ENCODE assay signal across 1 cellular context in the genomic region with DNA sequence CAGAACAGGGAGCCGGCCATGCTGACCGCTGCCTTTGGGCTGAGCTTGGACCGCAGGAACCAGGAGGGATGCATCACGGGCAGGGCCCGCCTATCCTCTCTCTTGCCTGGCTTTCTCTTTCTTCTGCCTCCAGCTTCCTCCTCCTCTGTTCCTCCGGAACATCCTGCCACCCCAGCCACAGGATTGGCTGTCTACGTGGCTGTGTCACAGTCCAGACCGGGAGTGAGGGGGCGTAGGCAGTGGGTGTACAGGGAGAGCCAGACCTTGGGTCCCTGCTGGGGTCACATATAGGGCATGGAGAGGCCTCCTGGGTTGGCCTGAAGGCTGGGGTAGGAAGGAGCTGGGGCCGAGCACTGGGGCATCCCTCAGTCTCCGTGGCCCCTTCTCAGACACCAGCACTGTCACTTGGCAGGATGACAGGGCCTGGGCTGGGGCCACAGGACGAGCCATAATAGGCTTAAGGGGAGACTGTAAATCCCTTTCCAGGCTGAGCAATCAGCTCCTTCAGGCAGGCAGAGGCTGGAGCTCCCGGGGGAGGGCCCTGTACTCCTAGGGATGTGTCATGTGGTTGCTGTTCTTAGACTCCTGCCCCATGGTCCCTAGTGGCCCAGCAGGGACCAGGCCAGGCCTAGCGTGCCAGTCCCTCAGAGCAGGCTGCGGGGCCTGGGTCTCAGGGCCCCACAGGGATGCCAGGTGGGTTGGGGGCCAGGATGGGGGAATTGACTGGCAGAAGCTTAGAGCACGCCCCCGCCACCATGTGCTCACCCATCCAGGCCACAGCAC.
TF ChIP-seq lines count a peak whose summit lies in the region.

No MANE protein-coding gene starts in this region.

TF ChIP-seq in K562, 482 proteins besides CTCF, POLR2A, EP300 and RAD21 (continued from another document and continues in another):
- TF ChIP-seq BCLAF1 (IDR thresholded peaks at IDR 0.05; ENCODE audit: borderline replicate concordance in 1 of 2, control insufficient read depth in 1 of 2, low read depth in 2 of 2, low read length in 1 of 2), result no peak
- no peak for TF ChIP-seq CBFB (CRISPR knock-in tag; IDR thresholded peaks at IDR 0.05)
- TF ChIP-seq PYGO2 (tag; IDR thresholded peaks at IDR 0.05), result no peak
- TF ChIP-seq ZFPM2 (CRISPR knock-in tag; IDR thresholded peaks at IDR 0.05), result no peak
- no peak for TF ChIP-seq ZBTB1 (CRISPR knock-in tag; IDR thresholded peaks at IDR 0.05; ENCODE audit: borderline replicate concordance, low read depth)
- TF ChIP-seq SNIP1 (IDR thresholded peaks at IDR 0.05; ENCODE audit: low read depth), result no peak
- TF ChIP-seq POLR2AphosphoS5 (IDR thresholded peaks at IDR 0.05; ENCODE audit: control insufficient read depth, insufficient read depth, low read depth, low read length), result no peak
- no peak for TF ChIP-seq ZNF507 (tag; conservative IDR thresholded peaks at IDR 0.05)
- no peak for TF ChIP-seq SAP30 (IDR thresholded peaks at IDR 0.05; ENCODE audit: borderline replicate concordance, insufficient read depth, low read depth, low read length, poor library complexity, severe bottlenecking)
- TF ChIP-seq, protein P1, sequence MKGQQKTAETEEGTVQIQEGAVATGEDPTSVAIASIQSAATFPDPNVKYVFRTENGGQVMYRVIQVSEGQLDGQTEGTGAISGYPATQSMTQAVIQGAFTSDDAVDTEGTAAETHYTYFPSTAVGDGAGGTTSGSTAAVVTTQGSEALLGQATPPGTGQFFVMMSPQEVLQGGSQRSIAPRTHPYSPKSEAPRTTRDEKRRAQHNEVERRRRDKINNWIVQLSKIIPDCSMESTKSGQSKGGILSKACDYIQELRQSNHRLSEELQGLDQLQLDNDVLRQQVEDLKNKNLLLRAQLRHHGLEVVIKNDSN (CRISPR knock-in tag; IDR thresholded peaks at IDR 0.05), result peak; percentile 42
- no peak for TF ChIP-seq AFF4 (CRISPR knock-in tag; IDR thresholded peaks at IDR 0.05)
- TF ChIP-seq CAMTA2 (CRISPR knock-in tag; conservative IDR thresholded peaks at IDR 0.05), result no peak
- TF ChIP-seq FOXA3 (CRISPR knock-in tag; conservative IDR thresholded peaks at IDR 0.05 in 1 of 2, IDR thresholded peaks at IDR 0.05 in 1 of 2), result no peak
- no peak for TF ChIP-seq CBFA2T2 (conservative IDR thresholded peaks at IDR 0.05)
- TF ChIP-seq BCL6 (CRISPR knock-in tag; IDR thresholded peaks at IDR 0.05), result no peak
- TF ChIP-seq, protein P2, sequence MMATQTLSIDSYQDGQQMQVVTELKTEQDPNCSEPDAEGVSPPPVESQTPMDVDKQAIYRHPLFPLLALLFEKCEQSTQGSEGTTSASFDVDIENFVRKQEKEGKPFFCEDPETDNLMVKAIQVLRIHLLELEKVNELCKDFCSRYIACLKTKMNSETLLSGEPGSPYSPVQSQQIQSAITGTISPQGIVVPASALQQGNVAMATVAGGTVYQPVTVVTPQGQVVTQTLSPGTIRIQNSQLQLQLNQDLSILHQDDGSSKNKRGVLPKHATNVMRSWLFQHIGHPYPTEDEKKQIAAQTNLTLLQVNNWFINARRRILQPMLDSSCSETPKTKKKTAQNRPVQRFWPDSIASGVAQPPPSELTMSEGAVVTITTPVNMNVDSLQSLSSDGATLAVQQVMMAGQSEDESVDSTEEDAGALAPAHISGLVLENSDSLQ (IDR thresholded peaks at IDR 0.05), result no peak
- TF ChIP-seq MCM2 (IDR thresholded peaks at IDR 0.05; ENCODE audit: low read depth), result no peak
- no peak for TF ChIP-seq SMARCC2 (IDR thresholded peaks at IDR 0.05; ENCODE audit: low read depth)
- TF ChIP-seq NONO (IDR thresholded peaks at IDR 0.05; ENCODE audit: low read depth in 2 of 2, low read length in 1 of 2), result no peak
- TF ChIP-seq, protein P3, sequence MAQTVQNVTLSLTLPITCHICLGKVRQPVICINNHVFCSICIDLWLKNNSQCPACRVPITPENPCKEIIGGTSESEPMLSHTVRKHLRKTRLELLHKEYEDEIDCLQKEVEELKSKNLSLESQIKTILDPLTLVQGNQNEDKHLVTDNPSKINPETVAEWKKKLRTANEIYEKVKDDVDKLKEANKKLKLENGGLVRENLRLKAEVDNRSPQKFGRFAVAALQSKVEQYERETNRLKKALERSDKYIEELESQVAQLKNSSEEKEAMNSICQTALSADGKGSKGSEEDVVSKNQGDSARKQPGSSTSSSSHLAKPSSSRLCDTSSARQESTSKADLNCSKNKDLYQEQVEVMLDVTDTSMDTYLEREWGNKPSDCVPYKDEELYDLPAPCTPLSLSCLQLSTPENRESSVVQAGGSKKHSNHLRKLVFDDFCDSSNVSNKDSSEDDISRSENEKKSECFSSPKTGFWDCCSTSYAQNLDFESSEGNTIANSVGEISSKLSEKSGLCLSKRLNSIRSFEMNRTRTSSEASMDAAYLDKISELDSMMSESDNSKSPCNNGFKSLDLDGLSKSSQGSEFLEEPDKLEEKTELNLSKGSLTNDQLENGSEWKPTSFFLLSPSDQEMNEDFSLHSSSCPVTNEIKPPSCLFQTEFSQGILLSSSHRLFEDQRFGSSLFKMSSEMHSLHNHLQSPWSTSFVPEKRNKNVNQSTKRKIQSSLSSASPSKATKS (CRISPR knock-in tag; IDR thresholded peaks at IDR 0.05), result no peak
- no peak for TF ChIP-seq HEY1 (CRISPR knock-in tag; IDR thresholded peaks at IDR 0.05; ENCODE audit: borderline replicate concordance)
- no peak for TF ChIP-seq GATAD2A (IDR thresholded peaks at IDR 0.05)
- TF ChIP-seq THAP12 (CRISPR knock-in tag; IDR thresholded peaks at IDR 0.05), result no peak
- no peak for TF ChIP-seq ZNF143 (CRISPR knock-in tag; IDR thresholded peaks at IDR 0.05)
- TF ChIP-seq NR2F6 (CRISPR knock-in tag; IDR thresholded peaks at IDR 0.05), result no peak
- TF ChIP-seq TAF9B (IDR thresholded peaks at IDR 0.05; ENCODE audit: partially characterized antibody), result no peak
- peak; percentile 42; the same call in 1 of the 2 replicates for TF ChIP-seq NFIC (IDR thresholded peaks at IDR 0.05)
- TF ChIP-seq HCFC1 (IDR thresholded peaks at IDR 0.05; ENCODE audit: low read depth, low read length), result no peak
- TF ChIP-seq, protein P4, sequence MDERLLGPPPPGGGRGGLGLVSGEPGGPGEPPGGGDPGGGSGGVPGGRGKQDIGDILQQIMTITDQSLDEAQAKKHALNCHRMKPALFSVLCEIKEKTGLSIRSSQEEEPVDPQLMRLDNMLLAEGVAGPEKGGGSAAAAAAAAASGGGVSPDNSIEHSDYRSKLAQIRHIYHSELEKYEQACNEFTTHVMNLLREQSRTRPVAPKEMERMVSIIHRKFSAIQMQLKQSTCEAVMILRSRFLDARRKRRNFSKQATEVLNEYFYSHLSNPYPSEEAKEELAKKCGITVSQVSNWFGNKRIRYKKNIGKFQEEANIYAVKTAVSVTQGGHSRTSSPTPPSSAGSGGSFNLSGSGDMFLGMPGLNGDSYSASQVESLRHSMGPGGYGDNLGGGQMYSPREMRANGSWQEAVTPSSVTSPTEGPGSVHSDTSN (CRISPR knock-in tag; IDR thresholded peaks at IDR 0.05; ENCODE audit: low read depth), result no peak
- TF ChIP-seq, protein P4 (tag; conservative IDR thresholded peaks at IDR 0.05; ENCODE audit: low read depth), result no peak
- TF ChIP-seq, protein P5, sequence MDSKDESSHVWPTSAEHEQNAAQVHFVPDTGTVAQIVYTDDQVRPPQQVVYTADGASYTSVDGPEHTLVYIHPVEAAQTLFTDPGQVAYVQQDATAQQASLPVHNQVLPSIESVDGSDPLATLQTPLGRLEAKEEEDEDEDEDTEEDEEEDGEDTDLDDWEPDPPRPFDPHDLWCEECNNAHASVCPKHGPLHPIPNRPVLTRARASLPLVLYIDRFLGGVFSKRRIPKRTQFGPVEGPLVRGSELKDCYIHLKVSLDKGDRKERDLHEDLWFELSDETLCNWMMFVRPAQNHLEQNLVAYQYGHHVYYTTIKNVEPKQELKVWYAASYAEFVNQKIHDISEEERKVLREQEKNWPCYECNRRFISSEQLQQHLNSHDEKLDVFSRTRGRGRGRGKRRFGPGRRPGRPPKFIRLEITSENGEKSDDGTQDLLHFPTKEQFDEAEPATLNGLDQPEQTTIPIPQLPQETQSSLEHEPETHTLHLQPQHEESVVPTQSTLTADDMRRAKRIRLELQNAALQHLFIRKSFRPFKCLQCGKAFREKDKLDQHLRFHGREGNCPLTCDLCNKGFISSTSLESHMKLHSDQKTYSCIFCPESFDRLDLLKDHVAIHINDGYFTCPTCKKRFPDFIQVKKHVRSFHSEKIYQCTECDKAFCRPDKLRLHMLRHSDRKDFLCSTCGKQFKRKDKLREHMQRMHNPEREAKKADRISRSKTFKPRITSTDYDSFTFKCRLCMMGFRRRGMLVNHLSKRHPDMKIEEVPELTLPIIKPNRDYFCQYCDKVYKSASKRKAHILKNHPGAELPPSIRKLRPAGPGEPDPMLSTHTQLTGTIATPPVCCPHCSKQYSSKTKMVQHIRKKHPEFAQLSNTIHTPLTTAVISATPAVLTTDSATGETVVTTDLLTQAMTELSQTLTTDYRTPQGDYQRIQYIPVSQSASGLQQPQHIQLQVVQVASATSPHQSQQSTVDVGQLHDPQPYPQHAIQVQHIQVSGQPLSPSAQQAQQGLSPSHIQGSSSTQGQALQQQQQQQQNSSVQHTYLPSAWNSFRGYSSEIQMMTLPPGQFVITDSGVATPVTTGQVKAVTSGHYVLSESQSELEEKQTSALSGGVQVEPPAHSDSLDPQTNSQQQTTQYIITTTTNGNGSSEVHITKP (IDR thresholded peaks at IDR 0.05; ENCODE audit: partially characterized antibody), result peak; percentile 31
- TF ChIP-seq ZNF184 (CRISPR knock-in tag; IDR thresholded peaks at IDR 0.05), result no peak
- no peak for TF ChIP-seq ARHGAP35 (IDR thresholded peaks at IDR 0.05; ENCODE audit: partially characterized antibody)
- TF ChIP-seq RBM39 (optimal IDR thresholded peaks at IDR 0.05; ENCODE audit: low read depth, low read length), result no peak
- TF ChIP-seq EP400 (IDR thresholded peaks at IDR 0.05), result no peak
